15 cellular contexts compared by ENCODE assay signal in the genomic region with DNA sequence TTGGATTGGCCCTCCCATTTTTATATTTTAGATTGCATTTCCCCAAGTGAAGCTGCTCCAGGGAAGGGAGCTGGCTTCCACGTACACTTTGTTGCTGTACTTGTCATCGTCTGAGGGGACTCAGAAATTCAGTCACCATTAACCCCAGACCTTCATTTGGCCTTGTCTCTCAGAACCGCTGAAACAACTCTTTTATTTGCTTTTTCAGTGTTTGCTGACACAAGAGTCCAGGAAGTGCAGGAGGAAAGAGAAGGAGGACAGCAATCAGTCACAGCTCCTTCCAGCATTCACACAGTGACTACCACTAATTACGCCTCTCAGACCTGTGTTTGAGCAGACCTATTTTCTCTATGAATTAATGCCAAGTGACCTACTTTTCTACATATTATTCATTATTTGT.
DNase-seq lines count a peak whose midpoint lies in the region; ATAC-seq and TF ChIP-seq lines count a peak whose summit lies in the region.
"Had no signal": no experiment of that assay in that cellular context is flagged by ENCODE, and none has a peak within 500 bp of the region (broad histone marks: within the 10 kb centered on the region; RNA-seq: fewer than 3 reads in every experiment).

No MANE protein-coding gene starts in this region.

- H3K27ac ChIP-seq in osteoblast (ENCODE audit: low read depth, low read length) (no peak overlapping the region), right cardiac atrium (ENCODE audit: low read length) (no peak overlapping the region)
- H3K27ac ChIP-seq: BLaER1 treated with 17β-estradiol and CSF1 and Interleukin-3, amounts not matched to agents 10 nM and 100 nM had no signal

- no peaks in the 10 kb centered on the region for H3K79me2 ChIP-seq in osteoblast (ENCODE audit: insufficient read depth, low read length)

- H3K27me3 ChIP-seq in osteoblast (ENCODE audit: insufficient read depth, low read length) = no peaks in the 10 kb centered on the region
- H3K27me3 ChIP-seq in right cardiac atrium (ENCODE audit: control insufficient read depth, insufficient read depth) = no peaks in the 10 kb centered on the region
- H3K27me3 ChIP-seq: BLaER1 treated with 17β-estradiol and CSF1 and Interleukin-3, amounts not matched to agents 10 nM and 100 nM; stomach had no signal

- no peaks in the 10 kb centered on the region for H4K20me1 ChIP-seq in osteoblast (ENCODE audit: insufficient read depth, low read length)
- H4K20me1 ChIP-seq: BLaER1 treated with 17β-estradiol and CSF1 and Interleukin-3, amounts not matched to agents 10 nM and 100 nM had no signal

- peaks cover 8% of the 10 kb centered on the region for H3K4me1 ChIP-seq in osteoblast (ENCODE audit: insufficient read depth, low read length)
- no peaks in the 10 kb centered on the region for H3K4me1 ChIP-seq in right cardiac atrium (ENCODE audit: control insufficient read depth, insufficient read depth, low read length)

- H3K27me3 Mint-ChIP-seq in HFFc6 (ENCODE audit: insufficient read depth) = peaks cover 6% of the 10 kb centered on the region
- no peaks in the 10 kb centered on the region for H3K27me3 Mint-ChIP-seq in chondrocyte (ENCODE audit: low read depth)
- no peaks in the 10 kb centered on the region for H3K27me3 Mint-ChIP-seq in T-helper 2 cell treated with Interferon-gamma antibody and Interleukin-4, amounts not matched to agents 5 μg/mL and 100 μg/mL, for 36 hours (ENCODE audit: low read depth)

- no peaks in the 10 kb centered on the region for H3K9me3 Mint-ChIP-seq in HFFc6
- H3K9me3 Mint-ChIP-seq in chondrocyte (ENCODE audit: low read depth) = no peaks in the 10 kb centered on the region
- H3K9me3 Mint-ChIP-seq in T-helper 2 cell treated with Interferon-gamma antibody and Interleukin-4, amounts not matched to agents 5 μg/mL and 100 μg/mL, for 36 hours = no peaks in the 10 kb centered on the region

- H3K9me3 ChIP-seq in osteoblast (ENCODE audit: low read depth, low read length) (no peaks in the 10 kb centered on the region), right cardiac atrium (ENCODE audit: control insufficient read depth, low read length) (no peaks in the 10 kb centered on the region)
- H3K9me3 ChIP-seq: stomach had no signal

- no peaks in the 10 kb centered on the region for H3K36me3 ChIP-seq in osteoblast (ENCODE audit: insufficient read depth, low read length)
- H3K36me3 ChIP-seq: BLaER1 treated with 17β-estradiol and CSF1 and Interleukin-3, amounts not matched to agents 10 nM and 100 nM; stomach had no signal

- H3K4me3 Mint-ChIP-seq in HFFc6 = peak overlapping the region; percentile 50; the same call in 1 of the 2 replicates
- no peak overlapping the region for H3K4me3 Mint-ChIP-seq in chondrocyte (ENCODE audit: unreplicated experiment)
- no peak overlapping the region for H3K4me3 Mint-ChIP-seq in T-helper 2 cell treated with Interferon-gamma antibody and Interleukin-4, amounts not matched to agents 5 μg/mL and 100 μg/mL, for 36 hours

- no peak for DNase-seq in HFFc6
- DNase-seq in NCI-H2196 (lab: John Stamatoyannopoulos, UW; ENCODE audit: unreplicated experiment) = peak; percentile 82
- no peak for DNase-seq in chondrocyte (ENCODE audit: low spot score)
- DNase-seq in osteoblast (ENCODE audit: insufficient read length, low spot score, missing footprints) = no peak
- DNase-seq in right cardiac atrium = no peak
- no peak for DNase-seq in T-helper 2 cell treated with Interferon-gamma antibody and Interleukin-4, amounts not matched to agents 5 μg/mL and 100 μg/mL, for 36 hours (ENCODE audit: low spot score)
- DNase-seq in omental fat pad (ENCODE audit: low spot score) = no peak
- no peak for DNase-seq in hypothalamus (lab: John Stamatoyannopoulos, UW)
- DNase-seq: activated naive CD4-positive, alpha-beta T cell treated with anti-CD3 and anti-CD28 coated beads, Interleukin-2, amount 50 U/mL, for 16 hours; cortex of kidney; NCI-H446 treated with DMSO at 0.1 percent for 48 hours; occipital lobe; stimulated activated CD4-positive, alpha-beta T cell treated with anti-CD3 and anti-CD28 coated beads, Interleukin-4, amount 100 ng/mL, for 4 hours; stomach had no signal

- WGBS in right cardiac atrium = 48% methylated on average over 4 of the region's 4 CpGs

- H3K36me3 Mint-ChIP-seq in HFFc6 (ENCODE audit: low read depth) = no peaks in the 10 kb centered on the region
- no peaks in the 10 kb centered on the region for H3K36me3 Mint-ChIP-seq in chondrocyte (ENCODE audit: low read depth)
- H3K36me3 Mint-ChIP-seq in T-helper 2 cell treated with Interferon-gamma antibody and Interleukin-4, amounts not matched to agents 5 μg/mL and 100 μg/mL, for 36 hours (ENCODE audit: low read depth) = no peaks in the 10 kb centered on the region

- ATAC-seq in right cardiac atrium (no peak), omental fat pad (ENCODE audit: low FRiP score) (no peak)

- peak overlapping the region; percentile 8 for H3K4me2 ChIP-seq in osteoblast (ENCODE audit: insufficient read depth, low read length)
- H3K4me2 ChIP-seq: BLaER1 treated with 17β-estradiol and CSF1 and Interleukin-3, amounts not matched to agents 10 nM and 100 nM had no signal

- TF ChIP-seq CTCF in HFFc6 (IDR thresholded peaks at IDR 0.05) = no peak
- TF ChIP-seq CTCF in chondrocyte (IDR thresholded peaks at IDR 0.05) = no peak
- TF ChIP-seq CTCF in osteoblast (IDR thresholded peaks at IDR 0.05; ENCODE audit: extremely low read depth, low read depth, low read length) = no peak
- TF ChIP-seq CTCF in omental fat pad (IDR thresholded peaks at IDR 0.05) = no peak

- H3K27ac Mint-ChIP-seq in HFFc6 (peak overlapping the region; percentile 55; the same call in 1 of the 2 replicates), chondrocyte (ENCODE audit: unreplicated experiment) (peak overlapping the region; percentile 61)
- H3K27ac Mint-ChIP-seq in T-helper 2 cell treated with Interferon-gamma antibody and Interleukin-4, amounts not matched to agents 5 μg/mL and 100 μg/mL, for 36 hours = no peak overlapping the region

- intact Hi-C loops in right cardiac atrium (cut with DNase I) = no loop called here

- peaks cover 10% of the 10 kb centered on the region; the same call in 1 of the 2 replicates for H3K4me1 Mint-ChIP-seq in HFFc6 (ENCODE audit: low read depth)
- H3K4me1 Mint-ChIP-seq in chondrocyte (ENCODE audit: low read depth) = peaks cover 12% of the 10 kb centered on the region
- H3K4me1 Mint-ChIP-seq in T-helper 2 cell treated with Interferon-gamma antibody and Interleukin-4, amounts not matched to agents 5 μg/mL and 100 μg/mL, for 36 hours (ENCODE audit: low read depth) = no peaks in the 10 kb centered on the region

- H3K4me3 ChIP-seq in osteoblast (ENCODE audit: insufficient read depth, low read length) (no peak overlapping the region), right cardiac atrium (ENCODE audit: low read length) (no peak overlapping the region)
- H3K4me3 ChIP-seq: BLaER1 treated with 17β-estradiol and CSF1 and Interleukin-3, amounts not matched to agents 10 nM and 100 nM; stomach had no signal

- peak overlapping the region; percentile 35 for H2AFZ ChIP-seq in osteoblast (ENCODE audit: low read length)
